In the genomic region with DNA sequence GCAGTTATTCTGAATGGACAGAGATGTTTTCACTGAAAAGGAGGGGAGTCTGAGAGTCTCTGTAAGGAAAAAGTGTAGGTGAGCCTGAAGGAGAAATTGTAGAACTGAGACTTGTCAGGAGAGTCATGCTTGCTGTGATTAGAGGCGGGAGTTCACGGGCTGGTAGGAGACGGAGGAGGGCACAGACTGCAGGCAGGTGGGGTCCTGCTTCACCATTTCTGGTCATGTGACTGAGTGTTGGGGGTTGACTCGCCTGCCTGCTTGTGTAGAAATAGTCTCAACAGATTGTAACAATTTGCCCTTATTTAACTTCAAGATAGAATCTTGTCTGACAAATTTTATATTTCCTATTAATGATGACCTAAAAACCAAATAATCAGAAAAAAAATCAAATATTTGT, we compare ENCODE assay signal across 20 cellular contexts.
"Had no signal": no experiment of that assay in that cellular context is flagged by ENCODE, and none has a peak within 500 bp of the region (broad histone marks: within the 10 kb centered on the region; RNA-seq: fewer than 3 reads in every experiment).

No MANE protein-coding gene starts in this region.

- H3K79me2 ChIP-seq: parathyroid adenoma had no signal

- H3K4me3 ChIP-seq: dorsolateral prefrontal cortex, lung, sigmoid colon, tibial nerve had no signal

- H3K4me1 Mint-ChIP-seq: brain, endodermal cell, nephron had no signal

- H3K27me3 Mint-ChIP-seq: brain; stimulated activated naive B cell treated with anti-CD40 and anti-IgM and Interleukin-4, amounts not matched to agents 10 μg/mL and 1 μg/mL and 100 μg/mL, for 72 hours had no signal

- FAIRE-seq: colon, urothelium cell line had no signal

- H2AFZ ChIP-seq: parathyroid adenoma had no signal

- H3K4me3 Mint-ChIP-seq: brain; endodermal cell; nephron; stimulated activated naive B cell treated with anti-CD40 and anti-IgM and Interleukin-4, amounts not matched to agents 10 μg/mL and 1 μg/mL and 100 μg/mL, for 72 hours had no signal

- H3K9me3 ChIP-seq: sigmoid colon, tibial nerve had no signal

- ATAC-seq: left colon; stimulated activated naive B cell treated with anti-CD40 and anti-IgM and Interleukin-4, amounts not matched to agents 10 μg/mL and 1 μg/mL and 100 μg/mL, for 72 hours had no signal

- H3K9ac ChIP-seq: parathyroid adenoma had no signal

- H3K27ac ChIP-seq: dorsolateral prefrontal cortex, epithelial cell of prostate, sigmoid colon, tibial nerve had no signal

- H3K27me3 ChIP-seq: dorsolateral prefrontal cortex, sigmoid colon, tibial nerve had no signal

- H3K27ac Mint-ChIP-seq: endodermal cell; nephron; stimulated activated naive B cell treated with anti-CD40 and anti-IgM and Interleukin-4, amounts not matched to agents 10 μg/mL and 1 μg/mL and 100 μg/mL, for 72 hours had no signal

- H3K9me3 Mint-ChIP-seq: brain; endodermal cell; nephron; stimulated activated naive B cell treated with anti-CD40 and anti-IgM and Interleukin-4, amounts not matched to agents 10 μg/mL and 1 μg/mL and 100 μg/mL, for 72 hours had no signal

- DNase-seq: activated CD4-positive, CD25-positive, alpha-beta regulatory T cell; activated naive CD4-positive, alpha-beta T cell; dorsolateral prefrontal cortex; endodermal cell; foreskin fibroblast; hippocampal formation; islet precursor cell; left colon; midbrain; sigmoid colon; stimulated activated naive B cell treated with anti-CD40 and anti-IgM and Interleukin-4, amounts not matched to agents 10 μg/mL and 1 μg/mL and 100 μg/mL, for 72 hours; substantia nigra had no signal
